ENCODE assay signal across 8 cellular contexts in genomic region chr16:22813223-22813945, GRCh38. TPM values are rescaled to one million over a fixed set of nuclear protein-coding genes. Genes with fewer than 3 reads are reported as not detected.
DNase-seq lines count a peak whose midpoint lies in the region; ATAC-seq and TF ChIP-seq lines count a peak whose summit lies in the region.

No MANE protein-coding gene starts in this region.

- H3K36me3 ChIP-seq in MG63 (no peaks in the 10 kb centered on the region), breast epithelium (no peaks in the 10 kb centered on the region)

- ATAC-seq in GM19023 (IDR thresholded peaks at IDR 0.05; ENCODE audit: unreplicated experiment) (no peak), HG02852 (IDR thresholded peaks at IDR 0.05; ENCODE audit: unreplicated experiment) (no peak)

- intact Hi-C loops in breast epithelium (cut with DNase I; ENCODE audit: low total_unique reads), result no loop called here

- TF ChIP-seq POLR2A in breast epithelium (IDR thresholded peaks at IDR 0.05), result no peak

- H3K27ac ChIP-seq in breast epithelium, result no peak overlapping the region

- peak; percentile 56 for DNase-seq in D341Med (ENCODE audit: low spot score)
- DNase-seq in MG63, result peak; percentile 44
- no peak for DNase-seq in breast epithelium (ENCODE audit: low spot score in 2 of 2)
- DNase-seq in left kidney (ENCODE audit: low read depth, low spot score), result peak; percentile 92
- DNase-seq in stimulated activated CD4-positive, alpha-beta T cell treated with anti-CD3 and anti-CD28 coated beads, TNF-alpha, amount 100 ng/mL, for 48 hours (ENCODE audit: low read depth in 3 of 3), result peak; percentile 9 to 39 (median 15)
- no peak for DNase-seq in NCI-H774 (lab: John Stamatoyannopoulos, UW)

- peak in 2 of 3 donors; percentile 26 to 36 for TF ChIP-seq CTCF in breast epithelium (IDR thresholded peaks at IDR 0.05)

- H3K9me3 ChIP-seq in MG63 (no peaks in the 10 kb centered on the region), breast epithelium (no peaks in the 10 kb centered on the region)

- no peak overlapping the region for H3K4me3 ChIP-seq in MG63
- peak overlapping the region; percentile 46 to 81 (median 67) for H3K4me3 ChIP-seq in breast epithelium

- no peaks in the 10 kb centered on the region for H3K4me1 ChIP-seq in breast epithelium

- H3K27me3 ChIP-seq in MG63, result peaks cover 37% of the 10 kb centered on the region
- H3K27me3 ChIP-seq in breast epithelium, result peaks cover 5 to 56% of the 10 kb centered on the region in 2 donors

RNA-seq across cellular contexts. Expression of gene HS3ST2, which starts 0.6 kb away (rescaled TPM):
- not detected in 2 replicates for total RNA-seq in MG63 (2014; rRNA removed; shearing (Covaris generic); ENCODE audit: low replicate concordance)
- 1 to 10 TPM in 2 of 3 donors, under 1 TPM in 1; 0.33 to 9.1 (median 7.3) TPM for total RNA-seq in breast epithelium

Comparison
In these comparisons a context has a peak if more than half of its experiments do, and no peak if none do; other contexts are left out.
1. DNase-seq: peak in D341Med (single experiment), MG63 (single experiment), left kidney (single experiment) and stimulated activated CD4-positive, alpha-beta T cell treated with anti-CD3 and anti-CD28 coated beads, TNF-alpha, amount 100 ng/mL, for 48 hours (3 of 3); none in breast epithelium (0 of 2) and NCI-H774 (single experiment).